In the genomic region with DNA sequence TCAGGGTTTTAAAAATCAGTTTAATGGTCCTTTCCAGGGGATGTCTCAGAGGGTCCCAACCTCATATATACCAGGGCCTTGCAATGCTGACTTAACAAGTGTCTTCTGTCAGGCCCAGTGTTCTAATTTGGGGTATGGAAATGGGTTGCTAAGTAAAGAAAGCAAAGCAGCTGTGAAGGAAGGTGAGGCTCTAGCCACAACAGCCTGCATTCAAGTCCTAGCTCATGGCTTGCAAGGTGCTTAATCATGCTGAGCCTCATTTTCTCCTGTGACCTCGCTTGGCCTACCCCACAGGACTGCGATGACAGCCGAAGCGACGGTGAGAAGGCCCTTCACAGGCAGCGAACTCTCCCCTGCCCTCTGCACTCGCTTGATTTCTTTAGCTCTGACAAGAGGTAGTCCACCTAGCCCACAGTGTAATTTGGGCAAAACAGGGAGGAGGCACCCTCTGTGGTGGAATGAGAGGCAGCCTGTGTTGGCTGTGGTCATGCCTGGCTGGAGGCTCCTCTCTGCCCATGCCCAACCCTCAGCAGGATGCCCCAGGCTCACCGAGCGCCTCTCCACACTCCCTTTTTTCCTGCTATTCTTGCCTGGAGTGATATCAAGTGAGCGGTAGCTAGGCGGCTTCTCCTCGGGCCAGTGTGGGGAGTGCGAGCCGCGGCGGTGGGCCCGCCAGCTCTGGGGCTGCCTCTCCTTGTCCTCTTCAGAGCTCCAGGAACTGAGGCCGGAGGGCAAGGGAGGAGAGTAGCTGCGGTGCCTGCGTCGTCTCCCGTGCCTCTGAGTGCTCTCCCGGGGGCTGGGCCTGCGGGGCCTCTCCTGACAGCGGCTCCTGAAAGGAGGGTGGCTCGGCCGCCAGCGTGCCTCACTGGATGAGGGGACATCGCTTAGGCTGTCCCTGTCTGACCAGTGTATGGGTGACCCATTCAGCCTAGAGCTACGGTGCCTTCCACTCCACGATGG, we compare ENCODE assay signal across 10 cellular contexts. TPM values are rescaled to one million over a fixed set of nuclear protein-coding genes. Genes with fewer than 3 reads are reported as not detected.
A peak's percentile ranks its signal among the peaks of the same experiment; 100 is the strongest.
DNase-seq lines count a peak whose midpoint lies in the region; ATAC-seq and TF ChIP-seq lines count a peak whose summit lies in the region.
"Had no signal": no experiment of that assay in that cellular context is flagged by ENCODE, and none has a peak within 500 bp of the region (broad histone marks: within the 10 kb centered on the region; RNA-seq: fewer than 3 reads in every experiment).

No MANE protein-coding gene starts in this region.

- H3K36me3 ChIP-seq in WERI-Rb-1 (no peaks in the 10 kb centered on the region), PC-9 (ENCODE audit: low read depth) (no peaks in the 10 kb centered on the region)
- H3K36me3 ChIP-seq: suprapubic skin had no signal

- H3K4me1 ChIP-seq in PC-9 (replicated peaks; ENCODE audit: insufficient read depth), result peaks cover 12% of the 10 kb centered on the region; the same call in 1 of the 2 replicates

- H3K9me2 ChIP-seq in PC-9 (ENCODE audit: insufficient read depth), result no peaks in the 10 kb centered on the region

- intact Hi-C loops in PC-9 (cut with micrococcal nuclease; ENCODE audit: unreplicated experiment), result no loop called here

- no peak overlapping the region for H2AFZ ChIP-seq in PC-9

- CTCF ChIA-PET in PC-9 (lab: Charles Lee), result no interaction called here

- POLR2A ChIA-PET in PC-9 (lab: Charles Lee; ENCODE audit: unreplicated experiment), result no interaction called here

- no peaks in the 10 kb centered on the region for H3K79me2 ChIP-seq in PC-9 (ENCODE audit: low read depth)

- DNase-seq in GM10266 (ENCODE audit: extremely low spot score), result peak; percentile 47
- DNase-seq in WERI-Rb-1, result peak; percentile 15
- DNase-seq in SHP77 (lab: John Stamatoyannopoulos, UW), result no peak
- DNase-seq in NCI-H2081 treated with DMSO at 0.1 percent for 48 hours (lab: John Stamatoyannopoulos, UW), result no peak
- no peak for DNase-seq in PC-9
- DNase-seq: T-helper 2 cell had no signal

- no TSS peak for BruUV-seq in PC-9 (replicated peaks; lab: Mats Ljungman, UMichigan)

- ATAC-seq in GM19467 (IDR thresholded peaks at IDR 0.05; ENCODE audit: unreplicated experiment) (peak; percentile 59), HG03064 (IDR thresholded peaks at IDR 0.05; ENCODE audit: low read depth, unreplicated experiment) (peak; percentile 54), SK-N-SH treated with all-trans-retinoic acid at 6 μM for 48 hours (no peak)

- H3K27ac ChIP-seq in WERI-Rb-1, result no peak overlapping the region
- no peak overlapping the region for H3K27ac ChIP-seq in PC-9
- H3K27ac ChIP-seq: suprapubic skin had no signal

- H3K9me3 ChIP-seq in WERI-Rb-1 (ENCODE audit: severe bottlenecking) (no peaks in the 10 kb centered on the region), PC-9 (ENCODE audit: insufficient read depth, low read depth) (no peaks in the 10 kb centered on the region)
- H3K9me3 ChIP-seq: suprapubic skin had no signal

- TF ChIP-seq CTCF in GM10266 (IDR thresholded peaks at IDR 0.05; ENCODE audit: control insufficient read depth, insufficient read depth, low read depth, missing control alignments), result no peak
- TF ChIP-seq CTCF in WERI-Rb-1 (IDR thresholded peaks at IDR 0.05; ENCODE audit: low read depth, low read length), result no peak
- TF ChIP-seq CTCF in PC-9 (conservative IDR thresholded peaks at IDR 0.05), result no peak

- H3K4me2 ChIP-seq in PC-9, result no peak overlapping the region

- H3K4me3 ChIP-seq in WERI-Rb-1 (ENCODE audit: low read depth, low read length) (no peak overlapping the region), PC-9 (no peak overlapping the region)
- H3K4me3 ChIP-seq: suprapubic skin had no signal

- no peaks in the 10 kb centered on the region for H4K20me1 ChIP-seq in PC-9 (ENCODE audit: insufficient read depth)

- H3K27me3 ChIP-seq in WERI-Rb-1 (ENCODE audit: insufficient read depth, low read depth, severe bottlenecking) (no peaks in the 10 kb centered on the region), PC-9 (ENCODE audit: insufficient read depth, low read depth) (no peaks in the 10 kb centered on the region)
- H3K27me3 ChIP-seq: suprapubic skin had no signal

- no peaks in the 10 kb centered on the region for H3F3A ChIP-seq in PC-9 (ENCODE audit: insufficient read depth, low read depth)

TF ChIP-seq in SK-N-SH treated with all-trans-retinoic acid at 6 μM for 48 hours, 23 proteins besides CTCF, POLR2A, EP300 and RAD21:
- TF ChIP-seq BACH2 (CRISPR knock-in tag; IDR thresholded peaks at IDR 0.05; ENCODE audit: borderline replicate concordance) (no peak), TOX (CRISPR knock-in tag; IDR thresholded peaks at IDR 0.05; ENCODE audit: borderline replicate concordance) (no peak), ISL1 (CRISPR knock-in tag; IDR thresholded peaks at IDR 0.05) (no peak), TCF4 (CRISPR knock-in tag; IDR thresholded peaks at IDR 0.05; ENCODE audit: borderline replicate concordance) (no peak)
- TF ChIP-seq, protein P1, sequence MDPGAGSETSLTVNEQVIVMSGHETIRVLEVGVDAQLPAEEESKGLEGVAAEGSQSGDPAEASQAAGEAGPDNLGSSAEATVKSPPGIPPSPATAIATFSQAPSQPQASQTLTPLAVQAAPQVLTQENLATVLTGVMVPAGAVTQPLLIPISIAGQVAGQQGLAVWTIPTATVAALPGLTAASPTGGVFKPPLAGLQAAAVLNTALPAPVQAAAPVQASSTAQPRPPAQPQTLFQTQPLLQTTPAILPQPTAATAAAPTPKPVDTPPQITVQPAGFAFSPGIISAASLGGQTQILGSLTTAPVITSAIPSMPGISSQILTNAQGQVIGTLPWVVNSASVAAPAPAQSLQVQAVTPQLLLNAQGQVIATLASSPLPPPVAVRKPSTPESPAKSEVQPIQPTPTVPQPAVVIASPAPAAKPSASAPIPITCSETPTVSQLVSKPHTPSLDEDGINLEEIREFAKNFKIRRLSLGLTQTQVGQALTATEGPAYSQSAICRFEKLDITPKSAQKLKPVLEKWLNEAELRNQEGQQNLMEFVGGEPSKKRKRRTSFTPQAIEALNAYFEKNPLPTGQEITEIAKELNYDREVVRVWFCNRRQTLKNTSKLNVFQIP (CRISPR knock-in tag; IDR thresholded peaks at IDR 0.05; ENCODE audit: borderline replicate concordance, low read depth), result no peak
- TF ChIP-seq, protein P2, sequence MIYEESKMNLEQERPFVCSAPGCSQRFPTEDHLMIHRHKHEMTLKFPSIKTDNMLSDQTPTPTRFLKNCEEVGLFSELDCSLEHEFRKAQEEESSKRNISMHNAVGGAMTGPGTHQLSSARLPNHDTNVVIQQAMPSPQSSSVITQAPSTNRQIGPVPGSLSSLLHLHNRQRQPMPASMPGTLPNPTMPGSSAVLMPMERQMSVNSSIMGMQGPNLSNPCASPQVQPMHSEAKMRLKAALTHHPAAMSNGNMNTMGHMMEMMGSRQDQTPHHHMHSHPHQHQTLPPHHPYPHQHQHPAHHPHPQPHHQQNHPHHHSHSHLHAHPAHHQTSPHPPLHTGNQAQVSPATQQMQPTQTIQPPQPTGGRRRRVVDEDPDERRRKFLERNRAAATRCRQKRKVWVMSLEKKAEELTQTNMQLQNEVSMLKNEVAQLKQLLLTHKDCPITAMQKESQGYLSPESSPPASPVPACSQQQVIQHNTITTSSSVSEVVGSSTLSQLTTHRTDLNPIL (CRISPR knock-in tag; IDR thresholded peaks at IDR 0.05; ENCODE audit: low read depth), result no peak

RNA-seq across cellular contexts. Expression of a gene that starts 29.2 kb away (rescaled TPM):
- total RNA-seq in PC-9 (2021), result 4.2 and 5.1 TPM in 2 replicates

Comparison
In these comparisons a context has a peak if more than half of its experiments do, and no peak if none do; other contexts are left out.
1. DNase-seq: peak in GM10266 (single experiment) and WERI-Rb-1 (single experiment); none in SHP77 (0 of 2), NCI-H2081 treated with DMSO at 0.1 percent for 48 hours (single experiment) and PC-9 (0 of 2).